In genomic region chr13:75482820-75483079, GRCh38 we compare ENCODE assay signal across 1 cellular context.
TF ChIP-seq lines count a peak whose summit lies in the region.

No MANE protein-coding gene starts in this region.

TF ChIP-seq in K562, 482 proteins besides CTCF, POLR2A, EP300 and RAD21:
- TF ChIP-seq, protein P1, sequence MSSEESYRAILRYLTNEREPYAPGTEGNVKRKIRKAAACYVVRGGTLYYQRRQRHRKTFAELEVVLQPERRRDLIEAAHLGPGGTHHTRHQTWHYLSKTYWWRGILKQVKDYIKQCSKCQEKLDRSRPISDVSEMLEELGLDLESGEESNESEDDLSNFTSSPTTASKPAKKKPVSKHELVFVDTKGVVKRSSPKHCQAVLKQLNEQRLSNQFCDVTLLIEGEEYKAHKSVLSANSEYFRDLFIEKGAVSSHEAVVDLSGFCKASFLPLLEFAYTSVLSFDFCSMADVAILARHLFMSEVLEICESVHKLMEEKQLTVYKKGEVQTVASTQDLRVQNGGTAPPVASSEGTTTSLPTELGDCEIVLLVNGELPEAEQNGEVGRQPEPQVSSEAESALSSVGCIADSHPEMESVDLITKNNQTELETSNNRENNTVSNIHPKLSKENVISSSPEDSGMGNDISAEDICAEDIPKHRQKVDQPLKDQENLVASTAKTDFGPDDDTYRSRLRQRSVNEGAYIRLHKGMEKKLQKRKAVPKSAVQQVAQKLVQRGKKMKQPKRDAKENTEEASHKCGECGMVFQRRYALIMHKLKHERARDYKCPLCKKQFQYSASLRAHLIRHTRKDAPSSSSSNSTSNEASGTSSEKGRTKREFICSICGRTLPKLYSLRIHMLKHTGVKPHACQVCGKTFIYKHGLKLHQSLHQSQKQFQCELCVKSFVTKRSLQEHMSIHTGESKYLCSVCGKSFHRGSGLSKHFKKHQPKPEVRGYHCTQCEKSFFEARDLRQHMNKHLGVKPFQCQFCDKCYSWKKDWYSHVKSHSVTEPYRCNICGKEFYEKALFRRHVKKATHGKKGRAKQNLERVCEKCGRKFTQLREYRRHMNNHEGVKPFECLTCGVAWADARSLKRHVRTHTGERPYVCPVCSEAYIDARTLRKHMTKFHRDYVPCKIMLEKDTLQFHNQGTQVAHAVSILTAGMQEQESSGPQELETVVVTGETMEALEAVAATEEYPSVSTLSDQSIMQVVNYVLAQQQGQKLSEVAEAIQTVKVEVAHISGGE (CRISPR knock-in tag; IDR thresholded peaks at IDR 0.05), result no peak
- TF ChIP-seq NCOR1 (IDR thresholded peaks at IDR 0.05) (no peak), PCBP2 (IDR thresholded peaks at IDR 0.05; ENCODE audit: low read depth, low read length, poor library complexity, severe bottlenecking) (no peak), HMGN3 (IDR thresholded peaks at IDR 0.05; ENCODE audit: borderline replicate concordance, extremely low read depth, insufficient read length, low read depth, low read length) (no peak), ZNF280B (CRISPR knock-in tag; IDR thresholded peaks at IDR 0.05) (no peak), ILF3 (IDR thresholded peaks at IDR 0.05; ENCODE audit: borderline replicate concordance) (no peak), HMG20B (CRISPR knock-in tag; IDR thresholded peaks at IDR 0.05) (no peak), PTBP1 (IDR thresholded peaks at IDR 0.05; ENCODE audit: low read depth, low read length) (no peak), ZNF384 (IDR thresholded peaks at IDR 0.05; ENCODE audit: low read depth, low read length) (no peak), CHAMP1 (IDR thresholded peaks at IDR 0.05) (no peak), SAP30 (IDR thresholded peaks at IDR 0.05; ENCODE audit: borderline replicate concordance, insufficient read depth, low read depth, low read length, poor library complexity, severe bottlenecking) (no peak), SIX5 (IDR thresholded peaks at IDR 0.05; ENCODE audit: borderline replicate concordance in 1 of 2, insufficient read depth in 1 of 2, low read depth in 1 of 2, low read length in 2 of 2) (no peak), MTF1 (CRISPR knock-in tag; IDR thresholded peaks at IDR 0.05; ENCODE audit: borderline replicate concordance) (no peak), HMG20A (CRISPR knock-in tag; conservative IDR thresholded peaks at IDR 0.05) (no peak), MXD1 (CRISPR knock-in tag; IDR thresholded peaks at IDR 0.05; ENCODE audit: borderline replicate concordance, poor library complexity, severe bottlenecking) (no peak), MXI1 (IDR thresholded peaks at IDR 0.05; ENCODE audit: low read depth, low read length) (no peak), LEF1 (IDR thresholded peaks at IDR 0.05) (no peak)
- TF ChIP-seq, protein P2, sequence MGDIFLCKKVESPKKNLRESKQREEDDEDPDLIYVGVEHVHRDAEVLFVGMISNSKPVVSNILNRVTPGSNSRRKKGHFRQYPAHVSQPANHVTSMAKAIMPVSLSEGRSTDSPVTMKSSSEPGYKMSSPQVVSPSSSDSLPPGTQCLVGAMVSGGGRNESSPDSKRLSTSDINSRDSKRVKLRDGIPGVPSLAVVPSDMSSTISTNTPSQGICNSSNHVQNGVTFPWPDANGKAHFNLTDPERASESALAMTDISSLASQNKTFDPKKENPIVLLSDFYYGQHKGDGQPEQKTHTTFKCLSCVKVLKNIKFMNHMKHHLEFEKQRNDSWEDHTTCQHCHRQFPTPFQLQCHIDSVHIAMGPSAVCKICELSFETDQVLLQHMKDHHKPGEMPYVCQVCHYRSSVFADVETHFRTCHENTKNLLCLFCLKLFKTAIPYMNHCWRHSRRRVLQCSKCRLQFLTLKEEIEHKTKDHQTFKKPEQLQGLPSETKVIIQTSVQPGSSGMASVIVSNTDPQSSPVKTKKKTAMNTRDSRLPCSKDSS (IDR thresholded peaks at IDR 0.05; ENCODE audit: low read depth, partially characterized antibody), result no peak
- TF ChIP-seq, protein P3, sequence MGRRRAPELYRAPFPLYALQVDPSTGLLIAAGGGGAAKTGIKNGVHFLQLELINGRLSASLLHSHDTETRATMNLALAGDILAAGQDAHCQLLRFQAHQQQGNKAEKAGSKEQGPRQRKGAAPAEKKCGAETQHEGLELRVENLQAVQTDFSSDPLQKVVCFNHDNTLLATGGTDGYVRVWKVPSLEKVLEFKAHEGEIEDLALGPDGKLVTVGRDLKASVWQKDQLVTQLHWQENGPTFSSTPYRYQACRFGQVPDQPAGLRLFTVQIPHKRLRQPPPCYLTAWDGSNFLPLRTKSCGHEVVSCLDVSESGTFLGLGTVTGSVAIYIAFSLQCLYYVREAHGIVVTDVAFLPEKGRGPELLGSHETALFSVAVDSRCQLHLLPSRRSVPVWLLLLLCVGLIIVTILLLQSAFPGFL (CRISPR knock-in tag; IDR thresholded peaks at IDR 0.05), result no peak
- TF ChIP-seq, protein P4, sequence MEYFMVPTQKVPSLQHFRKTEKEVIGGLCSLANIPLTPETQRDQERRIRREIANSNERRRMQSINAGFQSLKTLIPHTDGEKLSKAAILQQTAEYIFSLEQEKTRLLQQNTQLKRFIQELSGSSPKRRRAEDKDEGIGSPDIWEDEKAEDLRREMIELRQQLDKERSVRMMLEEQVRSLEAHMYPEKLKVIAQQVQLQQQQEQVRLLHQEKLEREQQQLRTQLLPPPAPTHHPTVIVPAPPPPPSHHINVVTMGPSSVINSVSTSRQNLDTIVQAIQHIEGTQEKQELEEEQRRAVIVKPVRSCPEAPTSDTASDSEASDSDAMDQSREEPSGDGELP (CRISPR knock-in tag; IDR thresholded peaks at IDR 0.05; ENCODE audit: borderline replicate concordance), result no peak
